In the genomic region with DNA sequence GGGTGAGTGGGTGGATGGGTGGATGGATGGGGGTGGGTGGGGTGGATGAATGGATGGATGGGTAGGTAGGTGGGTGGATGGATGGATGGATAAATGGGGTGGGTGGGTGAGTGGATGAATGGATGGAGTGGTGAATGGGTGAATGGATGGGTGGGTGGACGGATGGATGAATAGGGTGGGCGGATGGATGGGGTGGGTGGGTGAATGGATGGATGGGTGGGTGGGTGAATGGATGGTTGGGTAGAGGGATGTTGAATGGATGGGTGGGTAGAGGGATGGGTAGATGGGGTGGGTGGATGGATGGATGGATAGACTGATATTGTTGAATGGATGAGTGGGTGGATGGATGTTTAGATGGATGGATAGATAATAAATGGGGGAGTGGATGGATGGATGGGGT, we compare ENCODE assay signal across 30 cellular contexts. TPM values are rescaled to one million over a fixed set of nuclear protein-coding genes. Genes with fewer than 3 reads are reported as not detected.
"Had no signal": no experiment of that assay in that cellular context is flagged by ENCODE, and none has a peak within 500 bp of the region (broad histone marks: within the 10 kb centered on the region; RNA-seq: fewer than 3 reads in every experiment).

No MANE protein-coding gene starts in this region.

- H3K36me3 ChIP-seq: stomach, thoracic aorta, thyroid gland, tibial artery, tibial nerve, transverse colon, upper lobe of left lung, upper lobe of right lung, uterus, vagina had no signal

- H3K9me3 ChIP-seq: stomach, suprapubic skin, testis, thoracic aorta, thyroid gland, tibial artery, tibial nerve, transverse colon, upper lobe of left lung, upper lobe of right lung, uterus, vagina had no signal

- H3K27me3 ChIP-seq: testis, thyroid gland, upper lobe of left lung, uterus, vagina had no signal

- H3K27ac ChIP-seq: stomach, suprapubic skin, testis, thoracic aorta, thyroid gland, tibial artery, tibial nerve, transverse colon, upper lobe of left lung, upper lobe of right lung, uterus, vagina had no signal

- ATAC-seq: stimulated activated effector memory CD8-positive, alpha-beta T cell treated with anti-CD3 and anti-CD28 coated beads, Interleukin-12 subunit alpha, Interleukin-12 subunit beta, amount 100 ng/mL, for 72 hours; stimulated activated memory B cell treated with anti-CD40 and anti-IgM and Interleukin-4, amounts not matched to agents 10 μg/mL and 1 μg/mL and 100 μg/mL, for 72 hours; stimulated activated naive CD8-positive, alpha-beta T cell treated with anti-CD3 and anti-CD28 coated beads, Interleukin-15, amount 100 ng/mL, for 72 hours; stimulated activated naive CD8-positive, alpha-beta T cell treated with anti-CD3 and anti-CD28 coated beads, Interleukin-15, Interleukin-2, amounts not matched to agents 100 U/mL and 50 U/mL, for 24 hours; upper lobe of right lung had no signal

- DNase-seq: stimulated activated CD4-positive, alpha-beta T cell treated with anti-CD3 and anti-CD28 coated beads, Interleukin-2, amount 100 ng/mL, for 48 hours; stimulated activated CD4-positive, alpha-beta T cell treated with anti-CD3 and anti-CD28 coated beads, Interleukin-4, amount 100 ng/mL, for 1 hour; stimulated activated CD4-positive, alpha-beta T cell treated with anti-CD3 and anti-CD28 coated beads, Interleukin-4, amount 100 ng/mL, for 24 hours; stimulated activated CD4-positive, alpha-beta T cell treated with anti-CD3 and anti-CD28 coated beads, Interleukin-4, amount 100 ng/mL, for 4 hours; stimulated activated CD8-positive, alpha-beta memory T cell treated with anti-CD3 and anti-CD28 coated beads, Interleukin-4, amount 100 ng/mL, for 48 hours; stimulated activated naive B cell treated with anti-CD40 and anti-IgM and Interleukin-4, amounts not matched to agents 10 μg/mL and 1 μg/mL and 100 μg/mL, for 72 hours; stimulated activated naive CD4-positive, alpha-beta T cell; stimulated activated naive CD4-positive, alpha-beta T cell treated with Interleukin-2 at 50 U/mL for 16 hours; stimulated activated naive CD8-positive, alpha-beta T cell treated with anti-CD3 and anti-CD28 coated beads, Interleukin-15, amount 100 ng/mL, for 72 hours; stimulated activated naive CD8-positive, alpha-beta T cell treated with anti-CD3 and anti-CD28 coated beads, Interleukin-15, Interleukin-2, amounts not matched to agents 100 U/mL and 50 U/mL, for 24 hours; stomach; substantia nigra; testis; thyroid gland; tibial artery; transverse colon; trophoblast cell; upper lobe of left lung; upper lobe of right lung; uterus had no signal

- H3K4me3 ChIP-seq: stomach, suprapubic skin, testis, thoracic aorta, thyroid gland, tibial artery, tibial nerve, transverse colon, upper lobe of left lung, upper lobe of right lung, uterus, vagina had no signal

- H3K4me1 ChIP-seq: stomach, suprapubic skin, testis, tibial artery, tibial nerve, transverse colon, upper lobe of right lung, uterus, vagina had no signal

RNA-seq across cellular contexts. Expression of a gene that starts 26.9 kb away (rescaled TPM):
- total RNA-seq: stomach, subcutaneous adipose tissue, suprapubic skin, temporal lobe, thoracic aorta, tibial nerve, transverse colon, upper lobe of left lung, upper lobe of right lung, ureter, urinary bladder, uterus, vagina had no signal

RNA-seq across cellular contexts. Expression of a gene that starts 47.2 kb away (rescaled TPM):
- total RNA-seq: stomach, temporal lobe, transverse colon, urinary bladder, vagina had no signal
